7 cellular contexts compared by ENCODE assay signal in genomic region chr19:11680689-11681302, GRCh38.
"Had no signal": no experiment of that assay in that cellular context is flagged by ENCODE, and none has a peak within 500 bp of the region (broad histone marks: within the 10 kb centered on the region; RNA-seq: fewer than 3 reads in every experiment).

No MANE protein-coding gene starts in this region.

- H3K4me3 ChIP-seq: GM23338 had no signal

- DNase-seq: H9, HCEC 1CT, HFFc6, KBM-7 had no signal

- ATAC-seq: GM23338 had no signal

- H3K9ac ChIP-seq: KMS-11 had no signal

- H3K4me3 Mint-ChIP-seq: GM23338, H9, HFFc6 had no signal

- H3K27ac ChIP-seq: KMS-11 had no signal

- H3K27ac Mint-ChIP-seq: GM23338, HFFc6, IgD-negative memory B cell had no signal

- H3K4me1 Mint-ChIP-seq: GM23338, H9, IgD-negative memory B cell had no signal
